ENCODE assay signal across 9 cellular contexts in the genomic region with DNA sequence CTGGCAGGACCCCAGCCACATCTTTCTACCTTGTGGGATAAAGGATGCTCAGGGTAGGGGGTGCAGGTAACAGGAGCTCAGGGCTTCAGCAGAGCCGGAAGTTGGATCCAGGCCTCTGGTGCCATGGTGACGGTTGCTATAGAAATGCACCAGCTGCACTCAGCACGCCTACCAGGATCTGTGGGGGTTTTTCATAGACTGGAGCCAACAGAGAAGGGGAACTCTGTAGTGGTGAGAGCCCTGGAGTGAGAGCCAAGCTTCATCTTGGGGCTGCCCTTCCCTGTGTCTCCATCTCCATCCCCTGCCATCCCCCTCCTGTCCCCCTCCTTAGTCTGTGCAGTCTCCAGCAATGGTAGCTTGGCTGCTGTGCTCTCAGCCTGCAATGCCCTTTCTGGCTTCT. TPM values are rescaled to one million over a fixed set of nuclear protein-coding genes. Genes with fewer than 3 reads are reported as not detected.
DNase-seq lines count a peak whose midpoint lies in the region; TF ChIP-seq lines count a peak whose summit lies in the region.
"Had no signal": no experiment of that assay in that cellular context is flagged by ENCODE, and none has a peak within 500 bp of the region (broad histone marks: within the 10 kb centered on the region; RNA-seq: fewer than 3 reads in every experiment).

No MANE protein-coding gene starts in this region.

- H2BK12ac ChIP-seq in H9 (ENCODE audit: insufficient read length, low read depth, low read length), result no peak overlapping the region

- no peak overlapping the region for H4K5ac ChIP-seq in H9 (ENCODE audit: insufficient read length, low read depth, low read length)

- no peak overlapping the region for H2BK20ac ChIP-seq in H9 (ENCODE audit: low read depth, low read length, poor library complexity, severe bottlenecking)

- H4K8ac ChIP-seq in H9 (replicated peaks; ENCODE audit: insufficient read length, low read depth, low read length), result no peak overlapping the region

- 0 out of 5 replicates have a peak overlapping the region, but pooled peaks of 1 of the 2 experiments have one; percentile 10 for H3K4me3 Mint-ChIP-seq in H9
- H3K4me3 Mint-ChIP-seq: activated naive CD8-positive, alpha-beta T cell had no signal

- H3K4ac ChIP-seq in H9 (ENCODE audit: low read depth, low read length), result no peak overlapping the region

- peaks cover 7% of the 10 kb centered on the region for H3K27me3 Mint-ChIP-seq in H9 (ENCODE audit: low read depth)
- H3K27me3 Mint-ChIP-seq: activated naive CD8-positive, alpha-beta T cell had no signal

- H3K14ac ChIP-seq in H9 (ENCODE audit: insufficient read depth, low read length), result no peak overlapping the region

- H2BK15ac ChIP-seq in H9 (ENCODE audit: low read depth, low read length), result no peak overlapping the region

- no CpG with 5 or more reads among the region's 3 CpGs for WGBS in H9 (ENCODE audit: extremely low coverage, insufficient read length, low lambda C conversion rate)

- H3K36me3 ChIP-seq in WERI-Rb-1, result no peaks in the 10 kb centered on the region

- no peak overlapping the region for H4K91ac ChIP-seq in H9 (ENCODE audit: insufficient read length, low read depth, low read length)

- H3K4me1 Mint-ChIP-seq in H9, result peaks cover 59 to 61% of the 10 kb centered on the region in 2 experiments

- H3K27me3 ChIP-seq in H9 (ENCODE audit: insufficient read depth, low read length), result no peaks in the 10 kb centered on the region
- H3K27me3 ChIP-seq in WERI-Rb-1 (ENCODE audit: insufficient read depth, low read depth, severe bottlenecking), result no peaks in the 10 kb centered on the region

- H2AFZ ChIP-seq in H9 (ENCODE audit: low read length), result no peak overlapping the region

- H3K4me1 ChIP-seq in H9 (ENCODE audit: insufficient read depth, low read length), result peaks cover 7% of the 10 kb centered on the region; the same call in 1 of the 2 replicates

- H3K4me2 ChIP-seq in H9 (ENCODE audit: insufficient read depth, insufficient read length, low read length), result no peak overlapping the region

- H3K4me3 ChIP-seq in GM12864 (ENCODE audit: low read depth, low read length) (no peak overlapping the region), fibroblast of pulmonary artery (replicated peaks; ENCODE audit: low read depth, low read length) (no peak overlapping the region), WERI-Rb-1 (ENCODE audit: low read depth, low read length) (no peak overlapping the region)

- no peak overlapping the region for H3K27ac ChIP-seq in H9 (ENCODE audit: insufficient read length, low read depth, low read length)
- no peak overlapping the region for H3K27ac ChIP-seq in WERI-Rb-1

- TF ChIP-seq CTCF in GM12864 (IDR thresholded peaks at IDR 0.05; ENCODE audit: low read depth, low read length, missing control alignments) (no peak), H9 (conservative IDR thresholded peaks at IDR 0.05) (no peak), fibroblast of pulmonary artery (IDR thresholded peaks at IDR 0.05; ENCODE audit: low read length, missing control alignments) (no peak), WERI-Rb-1 (IDR thresholded peaks at IDR 0.05; ENCODE audit: low read depth, low read length) (no peak)

- no peaks in the 10 kb centered on the region for H3K79me1 ChIP-seq in H9 (ENCODE audit: insufficient read depth, low read depth, low read length, poor library complexity, severe bottlenecking)

- peak overlapping the region; percentile 4 for H3K18ac ChIP-seq in H9 (ENCODE audit: insufficient read length, low read depth, low read length)

- no peak overlapping the region for H3T11ph ChIP-seq in H9 (ENCODE audit: low read length)

- H2BK120ac ChIP-seq in H9 (ENCODE audit: low read depth, low read length, poor library complexity, severe bottlenecking), result no peak overlapping the region

- H3K23ac ChIP-seq in H9 (ENCODE audit: insufficient read length, low read depth, low read length), result no peak overlapping the region

- peak; percentile 36 for DNase-seq in GM12864 (ENCODE audit: low read depth)
- DNase-seq in H9, result peak; percentile 78
- peak; percentile 2 for DNase-seq in NCI-H2107 (lab: John Stamatoyannopoulos, UW)
- DNase-seq in fibroblast of pulmonary artery (ENCODE audit: low read depth), result peak; percentile 11
- DNase-seq in activated T-cell treated with anti-CD3 and anti-CD28 coated beads for 4 hours, result no peak
- no peak for DNase-seq in dermis blood vessel endothelial cell
- DNase-seq in WERI-Rb-1, result no peak
- DNase-seq in foreskin melanocyte, result no peak

- no peak overlapping the region for H2BK5ac ChIP-seq in H9 (ENCODE audit: insufficient read length, low read length)

- no peaks in the 10 kb centered on the region for H4K20me1 ChIP-seq in H9 (ENCODE audit: control insufficient read depth, insufficient read depth, insufficient read length)

- no peaks in the 10 kb centered on the region; a peak in 1 of 7 replicates for H3K36me3 Mint-ChIP-seq in H9 (ENCODE audit: insufficient read depth in 1 of 3, low read depth in 3 of 3)
- H3K36me3 Mint-ChIP-seq: activated naive CD8-positive, alpha-beta T cell had no signal

- H3K27ac Mint-ChIP-seq in H9, result peak overlapping the region; percentile 69 to 95 (median 83)
- H3K27ac Mint-ChIP-seq: activated naive CD8-positive, alpha-beta T cell had no signal

- no peaks in the 10 kb centered on the region for H3K79me2 ChIP-seq in H9 (ENCODE audit: insufficient read depth, low read length)

- no peak overlapping the region for H2AK5ac ChIP-seq in H9 (ENCODE audit: insufficient read length, low read length)

- H3K56ac ChIP-seq in H9 (ENCODE audit: insufficient read length, low read depth, low read length), result no peak overlapping the region

- H3K9me3 ChIP-seq in H9 (ENCODE audit: control insufficient read depth, low read depth, low read length) (no peaks in the 10 kb centered on the region), WERI-Rb-1 (ENCODE audit: severe bottlenecking) (no peaks in the 10 kb centered on the region)

- no peaks in the 10 kb centered on the region for H3K23me2 ChIP-seq in H9 (ENCODE audit: insufficient read length, low read depth, low read length, poor library complexity, severe bottlenecking)

- H3K9me3 Mint-ChIP-seq in H9, result no peaks in the 10 kb centered on the region

- H3K9ac ChIP-seq in H9 (ENCODE audit: extremely low read depth, insufficient read length, low read length), result no peak overlapping the region

RNA-seq across cellular contexts. Expression of a gene that starts 27.5 kb away (rescaled TPM):
- total RNA-seq in H9 (2021) (120 and 121 TPM in 2 replicates), dermis blood vessel endothelial cell (60.2 and 61.3 TPM in 2 replicates)

Comparison
In these comparisons a context has a peak if more than half of its experiments do, and no peak if none do; other contexts are left out.
1. DNase-seq: peak in GM12864 (single experiment), H9 (single experiment), NCI-H2107 (single experiment) and fibroblast of pulmonary artery (single experiment); none in activated T-cell treated with anti-CD3 and anti-CD28 coated beads for 4 hours (single experiment), dermis blood vessel endothelial cell (single experiment), WERI-Rb-1 (single experiment) and foreskin melanocyte (single experiment).